ENCODE assay signal across 8 cellular contexts in genomic region chr21:31659286-31660133, GRCh38. TPM values are rescaled to one million over a fixed set of nuclear protein-coding genes. Genes with fewer than 3 reads are reported as not detected.
DNase-seq lines count a peak whose midpoint lies in the region; ATAC-seq lines count a peak whose summit lies in the region.

SOD1 (plus strand) TSS chr21:31659693; CDS start chr21:31659770, 77 bp downstream.

- intact Hi-C loops in activated T-helper 1 cell treated with anti-CD3 and anti-CD28 coated beads, Interleukin-12 subunit alpha, Interleukin-12 subunit beta, Interleukin-2, Interleukin-4 antibody, amounts not matched to agents 30 ng/mL and 10 ng/mL and 1 ng/mL, durations not matched to agents 14 hours and 24 hours and 36 hours (cut with micrococcal nuclease) = loop anchor here (1.0 to 5.0 kb wide), 10 partner anchors 10 to 1067 kb away; partner anchors contain the start of genes CFAP298, KRTAP21-3 and SCAF4

- ATAC-seq in naive B cell (ENCODE audit: low read depth in 2 of 2) = peak; percentile 95
- peak; percentile 96 for ATAC-seq in stimulated activated effector memory CD8-positive, alpha-beta T cell treated with anti-CD3 and anti-CD28 coated beads, Interleukin-12 subunit alpha, Interleukin-12 subunit beta, amount 100 ng/mL, for 72 hours

- H3K4me3 Mint-ChIP-seq in activated T-helper 1 cell treated with anti-CD3 and anti-CD28 coated beads, Interleukin-12 subunit alpha, Interleukin-12 subunit beta, Interleukin-2, Interleukin-4 antibody, amounts not matched to agents 30 ng/mL and 10 ng/mL and 1 ng/mL, durations not matched to agents 14 hours and 24 hours and 36 hours = peak within 1 kb of the TSS; percentile 99
- peak within 1 kb of the TSS; percentile 94 to 100 (median 99) for H3K4me3 Mint-ChIP-seq in naive B cell
- H3K4me3 Mint-ChIP-seq in stimulated activated effector memory CD8-positive, alpha-beta T cell treated with anti-CD3 and anti-CD28 coated beads, Interleukin-12 subunit alpha, Interleukin-12 subunit beta, amount 100 ng/mL, for 72 hours = peak within 1 kb of the TSS; percentile 90

- DNase-seq in EH (ENCODE audit: low read depth) (peak; percentile 93), GOT3 (lab: John Stamatoyannopoulos, UW) (peak; percentile 81), LHCN-M2 (ENCODE audit: low read depth) (peak; percentile 91), RPMI7951 (ENCODE audit: low read depth) (peak; percentile 89), fibroblast of gingiva (ENCODE audit: low read depth) (peak; percentile 93), naive B cell (peak; percentile 95)
- peak; percentile 96 for DNase-seq in activated T-helper 1 cell treated with anti-CD3 and anti-CD28 coated beads, Interleukin-12 subunit alpha, Interleukin-12 subunit beta, Interleukin-2, Interleukin-4 antibody, amounts not matched to agents 30 ng/mL and 10 ng/mL and 1 ng/mL, durations not matched to agents 14 hours and 24 hours and 36 hours (ENCODE audit: low spot score)
- peak; percentile 91 to 96 for DNase-seq in stimulated activated effector memory CD8-positive, alpha-beta T cell treated with anti-CD3 and anti-CD28 coated beads, Interleukin-12 subunit alpha, Interleukin-12 subunit beta, amount 100 ng/mL, for 72 hours (ENCODE audit: low spot score in 2 of 2)

- H3K4me1 Mint-ChIP-seq in activated T-helper 1 cell treated with anti-CD3 and anti-CD28 coated beads, Interleukin-12 subunit alpha, Interleukin-12 subunit beta, Interleukin-2, Interleukin-4 antibody, amounts not matched to agents 30 ng/mL and 10 ng/mL and 1 ng/mL, durations not matched to agents 14 hours and 24 hours and 36 hours (ENCODE audit: low read depth) = peaks cover 76% of the 10 kb centered on the region
- H3K4me1 Mint-ChIP-seq in naive B cell = peaks cover 36 to 65% (median 52%) of the 10 kb centered on the region in 3 donors
- peaks cover 59% of the 10 kb centered on the region for H3K4me1 Mint-ChIP-seq in stimulated activated effector memory CD8-positive, alpha-beta T cell treated with anti-CD3 and anti-CD28 coated beads, Interleukin-12 subunit alpha, Interleukin-12 subunit beta, amount 100 ng/mL, for 72 hours

- H3K36me3 Mint-ChIP-seq in activated T-helper 1 cell treated with anti-CD3 and anti-CD28 coated beads, Interleukin-12 subunit alpha, Interleukin-12 subunit beta, Interleukin-2, Interleukin-4 antibody, amounts not matched to agents 30 ng/mL and 10 ng/mL and 1 ng/mL, durations not matched to agents 14 hours and 24 hours and 36 hours (ENCODE audit: low read depth) = peaks cover 33% of the 10 kb centered on the region
- peaks cover 5 to 8% of the 10 kb centered on the region in 2 donors for H3K36me3 Mint-ChIP-seq in naive B cell
- H3K36me3 Mint-ChIP-seq in stimulated activated effector memory CD8-positive, alpha-beta T cell treated with anti-CD3 and anti-CD28 coated beads, Interleukin-12 subunit alpha, Interleukin-12 subunit beta, amount 100 ng/mL, for 72 hours = peaks cover 51% of the 10 kb centered on the region

- peak within 1 kb of the TSS; percentile 100 for H3K27ac Mint-ChIP-seq in activated T-helper 1 cell treated with anti-CD3 and anti-CD28 coated beads, Interleukin-12 subunit alpha, Interleukin-12 subunit beta, Interleukin-2, Interleukin-4 antibody, amounts not matched to agents 30 ng/mL and 10 ng/mL and 1 ng/mL, durations not matched to agents 14 hours and 24 hours and 36 hours
- peak within 1 kb of the TSS; percentile 95 to 99 (median 98) for H3K27ac Mint-ChIP-seq in naive B cell
- peak within 1 kb of the TSS; percentile 95 for H3K27ac Mint-ChIP-seq in stimulated activated effector memory CD8-positive, alpha-beta T cell treated with anti-CD3 and anti-CD28 coated beads, Interleukin-12 subunit alpha, Interleukin-12 subunit beta, amount 100 ng/mL, for 72 hours

- no peaks in the 10 kb centered on the region for H3K9me3 Mint-ChIP-seq in activated T-helper 1 cell treated with anti-CD3 and anti-CD28 coated beads, Interleukin-12 subunit alpha, Interleukin-12 subunit beta, Interleukin-2, Interleukin-4 antibody, amounts not matched to agents 30 ng/mL and 10 ng/mL and 1 ng/mL, durations not matched to agents 14 hours and 24 hours and 36 hours
- H3K9me3 Mint-ChIP-seq in naive B cell = no peaks in the 10 kb centered on the region
- no peaks in the 10 kb centered on the region for H3K9me3 Mint-ChIP-seq in stimulated activated effector memory CD8-positive, alpha-beta T cell treated with anti-CD3 and anti-CD28 coated beads, Interleukin-12 subunit alpha, Interleukin-12 subunit beta, amount 100 ng/mL, for 72 hours

- H3K27me3 Mint-ChIP-seq in activated T-helper 1 cell treated with anti-CD3 and anti-CD28 coated beads, Interleukin-12 subunit alpha, Interleukin-12 subunit beta, Interleukin-2, Interleukin-4 antibody, amounts not matched to agents 30 ng/mL and 10 ng/mL and 1 ng/mL, durations not matched to agents 14 hours and 24 hours and 36 hours (ENCODE audit: insufficient read depth) = no peaks in the 10 kb centered on the region
- H3K27me3 Mint-ChIP-seq in naive B cell = no peaks in the 10 kb centered on the region

RNA-seq across cellular contexts. Expression of gene SOD1, which starts in this region (rescaled TPM):
- 168 and 213 TPM in 2 replicates for total RNA-seq in LHCN-M2 (2014; rRNA removed)
- polyA plus RNA-seq in LHCN-M2 (2012) = 379 TPM
- total RNA-seq in RPMI7951 (2014; rRNA removed; shearing (Covaris generic)) = 330 and 388 TPM in 2 replicates
- 346 and 354 TPM in 2 replicates for total RNA-seq in activated T-helper 1 cell treated with anti-CD3 and anti-CD28 coated beads, Interleukin-12 subunit alpha, Interleukin-12 subunit beta, Interleukin-2, Interleukin-4 antibody, amounts not matched to agents 30 ng/mL and 10 ng/mL and 1 ng/mL, durations not matched to agents 14 hours and 24 hours and 36 hours
- polyA plus RNA-seq in naive B cell (ENCODE audit: low read depth in 6 of 6) = 100 to 1,000 TPM; 305 to 529 (median 424) TPM

Comparison
In these comparisons a context has a peak if more than half of its experiments do, and no peak if none do; other contexts are left out.
1. Peak in every context shown above with its lines: DNase-seq and ATAC-seq.